Comparison of ENCODE assay signal across 2 cellular contexts in the genomic region with DNA sequence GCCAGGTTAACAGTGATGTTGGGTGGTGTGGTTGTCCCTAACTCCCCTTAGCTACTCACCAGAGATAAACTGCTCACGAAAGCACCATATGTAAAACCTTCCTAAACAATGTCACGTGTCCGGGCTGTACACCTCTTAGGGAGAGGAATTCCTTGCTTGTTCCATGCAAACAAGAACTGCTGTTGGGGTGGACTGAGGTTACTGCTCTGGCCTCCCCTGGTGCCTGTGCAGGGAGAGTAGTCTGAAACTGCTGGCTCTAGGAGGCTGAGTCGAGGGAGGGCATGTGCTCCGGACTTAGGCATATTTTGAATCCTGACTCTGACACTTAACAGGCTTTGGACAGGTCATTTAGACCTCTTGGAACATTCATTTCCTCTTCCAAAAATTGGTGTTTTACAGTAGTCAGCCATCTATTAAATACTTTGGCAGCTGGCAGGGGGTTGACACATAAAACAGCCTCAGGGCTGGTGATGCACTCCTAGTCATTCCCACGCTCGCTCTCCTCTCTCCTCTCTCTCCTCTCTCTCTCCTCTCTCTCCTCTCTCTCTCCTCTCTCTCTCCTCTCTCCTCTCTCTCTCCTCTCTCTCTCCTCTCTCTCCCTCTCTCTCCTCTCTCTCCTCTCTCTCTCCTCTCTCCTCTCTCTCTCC.
TF ChIP-seq lines count a peak whose summit lies in the region.

No MANE protein-coding gene starts in this region.

TF ChIP-seq in IMR-90, 13 proteins besides CTCF, POLR2A, EP300 and RAD21:
- no peak for TF ChIP-seq FOS (IDR thresholded peaks at IDR 0.05; ENCODE audit: low read depth, low read length)
- TF ChIP-seq, protein P1, sequence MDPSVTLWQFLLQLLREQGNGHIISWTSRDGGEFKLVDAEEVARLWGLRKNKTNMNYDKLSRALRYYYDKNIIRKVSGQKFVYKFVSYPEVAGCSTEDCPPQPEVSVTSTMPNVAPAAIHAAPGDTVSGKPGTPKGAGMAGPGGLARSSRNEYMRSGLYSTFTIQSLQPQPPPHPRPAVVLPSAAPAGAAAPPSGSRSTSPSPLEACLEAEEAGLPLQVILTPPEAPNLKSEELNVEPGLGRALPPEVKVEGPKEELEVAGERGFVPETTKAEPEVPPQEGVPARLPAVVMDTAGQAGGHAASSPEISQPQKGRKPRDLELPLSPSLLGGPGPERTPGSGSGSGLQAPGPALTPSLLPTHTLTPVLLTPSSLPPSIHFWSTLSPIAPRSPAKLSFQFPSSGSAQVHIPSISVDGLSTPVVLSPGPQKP (IDR thresholded peaks at IDR 0.05; ENCODE audit: borderline replicate concordance, low read depth, low read length), result no peak
- no peak for TF ChIP-seq SMC3 (IDR thresholded peaks at IDR 0.05; ENCODE audit: low read depth, low read length)
- no peak for TF ChIP-seq NFE2L2 (IDR thresholded peaks at IDR 0.05; ENCODE audit: low read depth, low read length)
- TF ChIP-seq RCOR1 (IDR thresholded peaks at IDR 0.05; ENCODE audit: insufficient replicate concordance, low read length), result no peak
- no peak for TF ChIP-seq MXI1 (IDR thresholded peaks at IDR 0.05; ENCODE audit: borderline replicate concordance, low read depth, low read length)
- TF ChIP-seq CEBPB (IDR thresholded peaks at IDR 0.05; ENCODE audit: low read depth, low read length), result no peak
- no peak for TF ChIP-seq MAFK (IDR thresholded peaks at IDR 0.05; ENCODE audit: low read depth, low read length)
- TF ChIP-seq BHLHE40 (IDR thresholded peaks at IDR 0.05; ENCODE audit: low read depth, low read length), result no peak
- no peak for TF ChIP-seq MAZ (IDR thresholded peaks at IDR 0.05; ENCODE audit: borderline replicate concordance, low read depth, low read length)
- TF ChIP-seq, protein P2, sequence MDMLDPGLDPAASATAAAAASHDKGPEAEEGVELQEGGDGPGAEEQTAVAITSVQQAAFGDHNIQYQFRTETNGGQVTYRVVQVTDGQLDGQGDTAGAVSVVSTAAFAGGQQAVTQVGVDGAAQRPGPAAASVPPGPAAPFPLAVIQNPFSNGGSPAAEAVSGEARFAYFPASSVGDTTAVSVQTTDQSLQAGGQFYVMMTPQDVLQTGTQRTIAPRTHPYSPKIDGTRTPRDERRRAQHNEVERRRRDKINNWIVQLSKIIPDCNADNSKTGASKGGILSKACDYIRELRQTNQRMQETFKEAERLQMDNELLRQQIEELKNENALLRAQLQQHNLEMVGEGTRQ (IDR thresholded peaks at IDR 0.05; ENCODE audit: low read depth, low read length), result no peak
- TF ChIP-seq RFX5 (IDR thresholded peaks at IDR 0.05; ENCODE audit: low read depth, low read length), result no peak
- no peak for TF ChIP-seq CHD1 (IDR thresholded peaks at IDR 0.05; ENCODE audit: low read depth, low read length)
TF ChIP-seq in IMR-90: peak in this region for 0.

TF ChIP-seq in K562, 482 proteins besides CTCF, POLR2A, EP300 and RAD21:
- no peak for TF ChIP-seq OTX1 (CRISPR knock-in tag; IDR thresholded peaks at IDR 0.05)
